ENCODE assay signal across 1 cellular context in the genomic region with DNA sequence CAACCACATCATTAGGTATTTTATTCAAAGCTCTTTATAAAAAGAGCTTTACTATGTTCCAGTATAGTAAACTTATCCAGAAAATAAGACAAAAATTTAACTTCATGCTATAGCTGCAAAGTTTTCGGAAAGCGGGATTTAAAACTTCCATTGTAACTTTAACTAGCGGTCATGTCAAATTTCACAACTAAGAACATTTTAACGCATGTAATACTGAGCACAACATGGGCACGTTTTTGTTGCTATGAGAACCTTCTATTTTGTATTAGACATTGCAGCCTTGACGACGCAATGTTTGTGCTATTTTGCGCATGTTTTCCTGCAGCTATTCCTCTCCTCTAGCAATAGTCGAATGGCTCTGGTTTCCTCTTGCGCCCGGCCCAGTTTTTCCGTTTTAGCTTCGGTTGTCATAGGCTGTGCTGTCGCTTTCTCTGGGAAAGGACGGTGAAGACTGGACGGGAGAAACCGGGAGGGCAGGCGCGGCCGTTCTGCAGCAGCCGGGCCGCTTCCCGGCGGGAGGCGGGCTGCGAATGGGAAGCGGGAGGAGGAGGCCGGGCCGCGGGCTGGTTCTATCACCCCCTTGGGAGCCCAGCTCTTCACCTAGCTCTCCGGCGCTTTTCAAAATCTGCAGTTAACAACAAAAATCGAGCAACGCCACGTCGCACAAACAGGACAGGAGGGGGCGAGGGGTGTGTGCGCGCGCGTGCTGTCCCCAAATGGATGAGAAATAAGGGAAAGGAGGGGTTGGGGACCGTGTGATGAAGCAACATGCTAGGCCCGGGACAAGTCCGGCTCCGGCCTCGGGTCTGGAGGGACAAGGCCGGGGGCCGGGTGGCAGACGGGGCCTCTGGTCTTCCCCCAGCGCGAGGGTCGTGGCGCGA.
A peak's percentile ranks its signal among the peaks of the same experiment; 100 is the strongest.
TF ChIP-seq lines count a peak whose summit lies in the region.

No MANE protein-coding gene starts in this region.

TF ChIP-seq in HEK293, 187 proteins besides CTCF, POLR2A, EP300 and RAD21 (continued from another document):
- TF ChIP-seq, protein P1, sequence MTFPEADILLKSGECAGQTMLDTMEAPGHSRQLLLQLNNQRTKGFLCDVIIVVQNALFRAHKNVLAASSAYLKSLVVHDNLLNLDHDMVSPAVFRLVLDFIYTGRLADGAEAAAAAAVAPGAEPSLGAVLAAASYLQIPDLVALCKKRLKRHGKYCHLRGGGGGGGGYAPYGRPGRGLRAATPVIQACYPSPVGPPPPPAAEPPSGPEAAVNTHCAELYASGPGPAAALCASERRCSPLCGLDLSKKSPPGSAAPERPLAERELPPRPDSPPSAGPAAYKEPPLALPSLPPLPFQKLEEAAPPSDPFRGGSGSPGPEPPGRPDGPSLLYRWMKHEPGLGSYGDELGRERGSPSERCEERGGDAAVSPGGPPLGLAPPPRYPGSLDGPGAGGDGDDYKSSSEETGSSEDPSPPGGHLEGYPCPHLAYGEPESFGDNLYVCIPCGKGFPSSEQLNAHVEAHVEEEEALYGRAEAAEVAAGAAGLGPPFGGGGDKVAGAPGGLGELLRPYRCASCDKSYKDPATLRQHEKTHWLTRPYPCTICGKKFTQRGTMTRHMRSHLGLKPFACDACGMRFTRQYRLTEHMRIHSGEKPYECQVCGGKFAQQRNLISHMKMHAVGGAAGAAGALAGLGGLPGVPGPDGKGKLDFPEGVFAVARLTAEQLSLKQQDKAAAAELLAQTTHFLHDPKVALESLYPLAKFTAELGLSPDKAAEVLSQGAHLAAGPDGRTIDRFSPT (tag by site-specific recombination; IDR thresholded peaks at IDR 0.05), result 0 out of 2 replicates have a peak, but pooled peaks have one; percentile 61
- TF ChIP-seq, protein P2, sequence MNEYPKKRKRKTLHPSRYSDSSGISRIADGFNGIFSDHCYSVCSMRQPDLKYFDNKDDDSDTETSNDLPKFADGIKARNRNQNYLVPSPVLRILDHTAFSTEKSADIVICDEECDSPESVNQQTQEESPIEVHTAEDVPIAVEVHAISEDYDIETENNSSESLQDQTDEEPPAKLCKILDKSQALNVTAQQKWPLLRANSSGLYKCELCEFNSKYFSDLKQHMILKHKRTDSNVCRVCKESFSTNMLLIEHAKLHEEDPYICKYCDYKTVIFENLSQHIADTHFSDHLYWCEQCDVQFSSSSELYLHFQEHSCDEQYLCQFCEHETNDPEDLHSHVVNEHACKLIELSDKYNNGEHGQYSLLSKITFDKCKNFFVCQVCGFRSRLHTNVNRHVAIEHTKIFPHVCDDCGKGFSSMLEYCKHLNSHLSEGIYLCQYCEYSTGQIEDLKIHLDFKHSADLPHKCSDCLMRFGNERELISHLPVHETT (tag by site-specific recombination; IDR thresholded peaks at IDR 0.05), result peak; percentile 89
- peak; percentile 95 for TF ChIP-seq ZBTB17 (tag by site-specific recombination; IDR thresholded peaks at IDR 0.05)
- peak; percentile 87 for TF ChIP-seq ZNF324 (tag by site-specific recombination; IDR thresholded peaks at IDR 0.05)
- no peak; the same call in 1 of the 2 replicates for TF ChIP-seq ZNF837 (tag by site-specific recombination; IDR thresholded peaks at IDR 0.05)
- 0 out of 2 replicates have a peak, but pooled peaks have one; percentile 17 for TF ChIP-seq ZNF157 (tag by site-specific recombination; IDR thresholded peaks at IDR 0.05)
- TF ChIP-seq ZNF747 (tag by site-specific recombination; IDR thresholded peaks at IDR 0.05), result no peak
- TF ChIP-seq ZNF248 (tag by site-specific recombination; IDR thresholded peaks at IDR 0.05), result no peak
- TF ChIP-seq ZNF843 (tag by site-specific recombination; IDR thresholded peaks at IDR 0.05), result peak; percentile 73; the same call in 1 of the 2 replicates
- TF ChIP-seq SCRT2 (tag by site-specific recombination; IDR thresholded peaks at IDR 0.05), result peak; percentile 94
- no peak for TF ChIP-seq ZNF311 (tag by site-specific recombination; IDR thresholded peaks at IDR 0.05; ENCODE audit: borderline replicate concordance)
- no peak for TF ChIP-seq ZFP3 (tag by site-specific recombination; IDR thresholded peaks at IDR 0.05; ENCODE audit: low read depth)
- TF ChIP-seq ZNF10 (tag by site-specific recombination; IDR thresholded peaks at IDR 0.05), result peak; percentile 91
- TF ChIP-seq SP3 (tag by site-specific recombination; IDR thresholded peaks at IDR 0.05), result peak; percentile 59
TF ChIP-seq in HEK293: peak in this region for 83.
